Comparison of ENCODE assay signal across 8 cellular contexts in genomic region chr17:2174471-2175293, GRCh38.
DNase-seq lines count a peak whose midpoint lies in the region; ATAC-seq, FAIRE-seq and TF ChIP-seq lines count a peak whose summit lies in the region.

No MANE protein-coding gene starts in this region.

- peak overlapping the region; percentile 62 for H3K9ac ChIP-seq in IMR-90 (ENCODE audit: low read depth, low read length)

- H3K36me3 Mint-ChIP-seq in immature natural killer cell: peaks cover 29 to 42% (median 33%) of the 10 kb centered on the region in 3 donors

- intact Hi-C loops in IMR-90 (cut with micrococcal nuclease) (loop anchor here (1.0 to 2.0 kb wide), 2 partner anchors 40 to 108 kb away; no protein-coding TSS in a partner anchor), spleen (cut with DNase I; ENCODE audit: low total_unique reads) (loop anchor here (10.0 kb wide), 1 partner anchor 60 kb away; no protein-coding TSS in a partner anchor)

- H3K4me1 Mint-ChIP-seq in immature natural killer cell: peaks cover 56 to 59% of the 10 kb centered on the region in 2 donors

- H3K27me3 ChIP-seq in IMR-90 (ENCODE audit: control insufficient read depth, insufficient read depth, low read length): no peaks in the 10 kb centered on the region
- H3K27me3 ChIP-seq in spleen (replicated peaks in 1 of 7): no peaks in the 10 kb centered on the region

- DNase-seq in IMR-90 (peak; percentile 99), astrocyte of the cerebellum (ENCODE audit: low read depth) (peak; percentile 78), immature natural killer cell (no peak), spleen (peak; percentile 84), urothelium cell line (ENCODE audit: low spot score) (no peak)
- no peak for DNase-seq in activated CD4-positive, alpha-beta T cell treated with anti-CD3 and anti-CD28 coated beads, Interleukin-2, amount 50 U/mL, for 1 hour

- no peaks in the 10 kb centered on the region for H4K20me1 ChIP-seq in IMR-90 (ENCODE audit: insufficient read depth, low read length)

- H3K14ac ChIP-seq in IMR-90 (replicated peaks; ENCODE audit: low read depth, low read length): peak overlapping the region; percentile 94

- no TSS peak for BruUV-seq in IMR-90 (replicated peaks; lab: Mats Ljungman, UMichigan)

- in situ Hi-C loops in IMR-90 (cut with MboI; ENCODE audit: low sequenced_read_pairs) (loop anchor here (5.0 to 10.0 kb wide), 2 partner anchors 68 to 110 kb away; no protein-coding TSS in a partner anchor), astrocyte of the cerebellum (cut with HindIII; ENCODE audit: low sequenced_read_pairs) (loop anchor here (10.0 kb wide), 1 partner anchor 110 kb away; no protein-coding TSS in a partner anchor)

- dilution Hi-C loops in IMR-90 (cut with HindIII; ENCODE audit: low sequenced_read_pairs, unreplicated experiment): no loop called here

- H2AK9ac ChIP-seq in IMR-90 (replicated peaks; ENCODE audit: low read depth, low read length, poor library complexity): peak overlapping the region; percentile 62

- POLR2A ChIA-PET in IMR-90 (lab: Charles Lee; ENCODE audit: unreplicated experiment): interaction anchor here (1.1 to 1.6 kb wide), 2 partner anchors 18 to 39 kb away, joined by 3 to 7 read pairs; no protein-coding TSS in a partner anchor

- H4K91ac ChIP-seq in IMR-90 (ENCODE audit: insufficient read depth, low read depth, low read length): peak overlapping the region; percentile 90

- H3K9me1 ChIP-seq in IMR-90 (ENCODE audit: insufficient read depth, low read length): peaks cover 47% of the 10 kb centered on the region

- peaks cover 56% of the 10 kb centered on the region for H3K4me1 ChIP-seq in IMR-90 (ENCODE audit: control insufficient read depth, insufficient read depth, low read length)
- H3K4me1 ChIP-seq in spleen: peaks cover 35 to 83% (median 65%) of the 10 kb centered on the region in 6 donors

- peak; percentile 34 for TF ChIP-seq RAD21 in IMR-90 (IDR thresholded peaks at IDR 0.05; ENCODE audit: low read length)

- peak overlapping the region; percentile 97 for H2AK5ac ChIP-seq in IMR-90 (ENCODE audit: low read depth, low read length)

- H3K4me3 ChIP-seq in IMR-90 (ENCODE audit: insufficient read depth, low read depth, low read length) (peak overlapping the region; percentile 9; the same call in 1 of the 2 replicates), astrocyte of the cerebellum (ENCODE audit: low read depth, low read length) (no peak overlapping the region), spleen (no peak overlapping the region)

- H2BK20ac ChIP-seq in IMR-90 (ENCODE audit: low read depth, low read length): peak overlapping the region; percentile 92

- H3K18ac ChIP-seq in IMR-90 (ENCODE audit: low read depth, low read length): peak overlapping the region; percentile 80

- peak; percentile 62 for TF ChIP-seq POLR2A in IMR-90 (IDR thresholded peaks at IDR 0.05; ENCODE audit: low read depth, low read length)
- no peak for TF ChIP-seq POLR2A in spleen (IDR thresholded peaks at IDR 0.05)

- H4K8ac ChIP-seq in IMR-90 (ENCODE audit: low read depth in 2 of 2, low read length in 2 of 2): peak overlapping the region; percentile 70 to 91

- peak; percentile 25; the same call in 1 of the 2 replicates for TF ChIP-seq CTCF in IMR-90 (conservative IDR thresholded peaks at IDR 0.05; ENCODE audit: low read depth, low read length)
- TF ChIP-seq CTCF in astrocyte of the cerebellum (IDR thresholded peaks at IDR 0.05; ENCODE audit: low read depth, low read length, missing control alignments): no peak
- TF ChIP-seq CTCF in spleen (IDR thresholded peaks at IDR 0.05 in 8 of 11, conservative IDR thresholded peaks at IDR 0.05 in 3 of 11): peak in 4 of 11 experiments; percentile 14 to 34 (median 20)

- peaks cover 37 to 83% of the 10 kb centered on the region in 2 experiments for H3K79me1 ChIP-seq in IMR-90 (ENCODE audit: low read depth in 1 of 2, low read length in 2 of 2)

- CTCF ChIA-PET in IMR-90 (lab: Yijun Ruan, JAX): interaction anchor here (1.3 to 1.7 kb wide), 2 partner anchors 57 to 66 kb away, joined by 5 read pairs; no protein-coding TSS in a partner anchor

- H3K23ac ChIP-seq in IMR-90 (ENCODE audit: low read depth, low read length): peak overlapping the region; percentile 93

- WGBS in IMR-90 (ENCODE audit: extremely low coverage in 2 of 2, insufficient read length in 1 of 2), 2 experiments: no CpG with 5 or more reads among the region's 24 CpGs
- 46 to 52% (median 50%) methylated on average over 24 of the region's 24 CpGs for WGBS in spleen, 5 donors

- H2AFZ ChIP-seq in IMR-90 (replicated peaks; ENCODE audit: low read length, poor library complexity): peak overlapping the region; percentile 74

- no peak for FAIRE-seq in urothelium cell line (lab: Jason Lieb, UNC)

- H3K9me3 ChIP-seq in IMR-90 (ENCODE audit: control insufficient read depth, insufficient read depth, low read length): no peaks in the 10 kb centered on the region
- H3K9me3 ChIP-seq in spleen: no peaks in the 10 kb centered on the region

- H2BK120ac ChIP-seq in IMR-90 (ENCODE audit: low read depth, low read length): peak overlapping the region; percentile 96

- H3K27ac ChIP-seq in IMR-90 (ENCODE audit: insufficient read depth, low read length): peak overlapping the region; percentile 82
- peak overlapping the region in 7 of 8 donors; percentile 41 to 85 (median 71) for H3K27ac ChIP-seq in spleen

- H3K4me3 Mint-ChIP-seq in immature natural killer cell: peak overlapping the region in 2 of 5 donors; percentile 33 to 38

- ATAC-seq in IMR-90 (ENCODE audit: low read depth) (peak; percentile 76), GM21390 (IDR thresholded peaks at IDR 0.05; ENCODE audit: unreplicated experiment) (no peak), GM19397 (IDR thresholded peaks at IDR 0.05; ENCODE audit: unreplicated experiment) (no peak)

- peak overlapping the region; percentile 72 for H4K5ac ChIP-seq in IMR-90 (ENCODE audit: low read depth, low read length)

- peak overlapping the region; percentile 68 for H3K56ac ChIP-seq in IMR-90 (ENCODE audit: extremely low read depth, insufficient read depth, low read length)

- H3K36me3 ChIP-seq in IMR-90 (ENCODE audit: control insufficient read depth, insufficient read depth, low read length) (peaks cover 6% of the 10 kb centered on the region), spleen (peaks cover 0 to 90% (median 3%) of the 10 kb centered on the region in 6 donors)

- H3K27ac Mint-ChIP-seq in immature natural killer cell: peak overlapping the region in 4 of 6 donors; percentile 9 to 95 (median 60)

- peak overlapping the region; percentile 90 for H2BK5ac ChIP-seq in IMR-90 (ENCODE audit: low read depth, low read length, poor library complexity, severe bottlenecking)

- no peaks in the 10 kb centered on the region for H3K9me3 Mint-ChIP-seq in immature natural killer cell

- peaks cover 0 to 2% (median 1%) of the 10 kb centered on the region in 3 donors for H3K27me3 Mint-ChIP-seq in immature natural killer cell (ENCODE audit: low read depth in 3 of 3)

- peak overlapping the region; percentile 98; the same call in 2 of the 3 replicates for H2BK15ac ChIP-seq in IMR-90 (ENCODE audit: low read depth, low read length)

- peak overlapping the region; percentile 77 for H3K4me2 ChIP-seq in IMR-90 (ENCODE audit: low read depth, low read length)

- peak overlapping the region; percentile 94 for H3K4ac ChIP-seq in IMR-90 (ENCODE audit: low read depth, low read length)

TF ChIP-seq in IMR-90, 13 proteins besides CTCF, POLR2A, EP300 and RAD21:
- TF ChIP-seq MXI1 (IDR thresholded peaks at IDR 0.05; ENCODE audit: borderline replicate concordance, low read depth, low read length): peak; percentile 51; the same call in 1 of the 2 replicates
- TF ChIP-seq MAZ (IDR thresholded peaks at IDR 0.05; ENCODE audit: borderline replicate concordance, low read depth, low read length): peak; percentile 40; the same call in 1 of the 2 replicates
- peak; percentile 61 for TF ChIP-seq BHLHE40 (IDR thresholded peaks at IDR 0.05; ENCODE audit: low read depth, low read length)
- no peak for TF ChIP-seq USF2 (IDR thresholded peaks at IDR 0.05; ENCODE audit: low read depth, low read length)
- TF ChIP-seq RFX5 (IDR thresholded peaks at IDR 0.05; ENCODE audit: low read depth, low read length): peak; percentile 4; the same call in 1 of the 2 replicates
- peak; percentile 20; the same call in 1 of the 2 replicates for TF ChIP-seq SMC3 (IDR thresholded peaks at IDR 0.05; ENCODE audit: low read depth, low read length)
- TF ChIP-seq ELK1 (IDR thresholded peaks at IDR 0.05; ENCODE audit: borderline replicate concordance, low read depth, low read length): no peak
- no peak for TF ChIP-seq MAFK (IDR thresholded peaks at IDR 0.05; ENCODE audit: low read depth, low read length)
- TF ChIP-seq RCOR1 (IDR thresholded peaks at IDR 0.05; ENCODE audit: insufficient replicate concordance, low read length): no peak
- peak; percentile 94 for TF ChIP-seq CEBPB (IDR thresholded peaks at IDR 0.05; ENCODE audit: low read depth, low read length)
- no peak for TF ChIP-seq CHD1 (IDR thresholded peaks at IDR 0.05; ENCODE audit: low read depth, low read length)
- TF ChIP-seq FOS (IDR thresholded peaks at IDR 0.05; ENCODE audit: low read depth, low read length): no peak; the same call in 1 of the 2 replicates
- no peak for TF ChIP-seq NFE2L2 (IDR thresholded peaks at IDR 0.05; ENCODE audit: low read depth, low read length)

Comparison
In these comparisons a context has a peak if more than half of its experiments do, and no peak if none do; other contexts are left out.
1. DNase-seq: peak in IMR-90 (single experiment), astrocyte of the cerebellum (single experiment) and spleen (single experiment); none in immature natural killer cell (0 of 3), activated CD4-positive, alpha-beta T cell treated with anti-CD3 and anti-CD28 coated beads, Interleukin-2, amount 50 U/mL, for 1 hour (single experiment) and urothelium cell line (single experiment).